Comparison of ENCODE assay signal across 14 cellular contexts in the genomic region with DNA sequence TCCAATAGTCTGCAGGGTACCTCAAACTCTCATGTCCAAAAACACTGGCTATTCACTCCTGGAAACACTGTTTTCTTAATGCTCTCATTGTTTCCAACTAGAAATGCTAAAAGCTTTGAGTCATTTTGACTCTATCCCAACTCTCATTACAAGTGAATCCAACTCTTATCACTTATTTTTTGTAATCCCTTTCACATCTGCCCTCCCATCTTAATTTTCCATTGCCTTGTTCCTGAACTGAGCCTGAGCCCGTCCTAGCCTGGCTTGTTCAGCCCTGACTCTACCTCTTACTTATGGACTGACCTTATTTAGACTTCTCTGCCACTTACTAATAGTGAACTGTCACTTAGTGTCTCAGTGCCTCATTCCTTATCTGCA. TPM values are rescaled to one million over a fixed set of nuclear protein-coding genes. Genes with fewer than 3 reads are reported as not detected.
DNase-seq lines count a peak whose midpoint lies in the region; ATAC-seq and TF ChIP-seq lines count a peak whose summit lies in the region.
"Had no signal": no experiment of that assay in that cellular context is flagged by ENCODE, and none has a peak within 500 bp of the region (broad histone marks: within the 10 kb centered on the region; RNA-seq: fewer than 3 reads in every experiment).

No MANE protein-coding gene starts in this region.

- DNase-seq in SK-N-SH: no peak
- peak; percentile 64 to 89 for DNase-seq in fibroblast of lung (ENCODE audit: low read depth in 2 of 2)
- DNase-seq in omental fat pad (ENCODE audit: low spot score): no peak
- DNase-seq in vagina (ENCODE audit: extremely low spot score in 2 of 2): no peak
- no peak for DNase-seq in NAMALWA (ENCODE audit: low spot score)
- DNase-seq: activated CD4-positive, alpha-beta T cell treated with anti-CD3 and anti-CD28 coated beads for 36 hours; central memory CD4-positive, alpha-beta T cell; DMS53; foreskin melanocyte; NCI-H1048; NCI-H524; right lobe of liver had no signal

- CTCF ChIA-PET in SK-N-SH (lab: Yijun Ruan, JAX): interaction anchor here (1.7 to 3.7 kb wide), 2 partner anchors 12 to 80 kb away, joined by 3 to 20 read pairs; no protein-coding TSS in a partner anchor

- POLR2A ChIA-PET in SK-N-SH (lab: Yijun Ruan, JAX): interaction anchor here (1.1 kb wide), 1 partner anchor 260 kb away, joined by 3 read pairs; no protein-coding TSS in a partner anchor

- TF ChIP-seq CTCF in SK-N-SH (IDR thresholded peaks at IDR 0.05): no peak
- TF ChIP-seq CTCF in fibroblast of lung (conservative IDR thresholded peaks at IDR 0.05 in 1 of 2, IDR thresholded peaks at IDR 0.05 in 1 of 2; ENCODE audit: low read depth in 1 of 2, low read length in 2 of 2): no peak
- no peak for TF ChIP-seq CTCF in omental fat pad (IDR thresholded peaks at IDR 0.05)
- no peak for TF ChIP-seq CTCF in vagina (IDR thresholded peaks at IDR 0.05)

- no peak overlapping the region for H3K9ac ChIP-seq in SK-N-SH
- no peak overlapping the region for H3K9ac ChIP-seq in fibroblast of lung (ENCODE audit: insufficient read depth, low read length)

- peak overlapping the region; percentile 1; the same call in 1 of the 2 replicates for H3K4me2 ChIP-seq in SK-N-SH
- H3K4me2 ChIP-seq in fibroblast of lung (ENCODE audit: extremely low read depth, insufficient read depth, low read length): no peak overlapping the region

- peaks cover 17% of the 10 kb centered on the region for H3F3A ChIP-seq in SK-N-SH (replicated peaks; ENCODE audit: insufficient read depth)

- H2AFZ ChIP-seq in SK-N-SH (ENCODE audit: low read depth) (no peak overlapping the region; the same call in 1 of the 2 replicates), fibroblast of lung (ENCODE audit: low read length) (no peak overlapping the region)

- H3K4me1 ChIP-seq in SK-N-SH (ENCODE audit: control insufficient read depth in 1 of 2, insufficient read depth in 2 of 2, low read depth in 1 of 2, low read length in 1 of 2) (peaks cover 0 to 47% of the 10 kb centered on the region in 2 experiments; a peak in 2 of 4 replicates), fibroblast of lung (ENCODE audit: control insufficient read depth, extremely low read depth, insufficient read depth, low read length) (peaks cover 18% of the 10 kb centered on the region), vagina (peaks cover 47% of the 10 kb centered on the region)

- no peaks in the 10 kb centered on the region for H3K9me2 ChIP-seq in SK-N-SH

- no peaks in the 10 kb centered on the region for H3K27me3 ChIP-seq in SK-N-SH (ENCODE audit: insufficient read depth)
- no peaks in the 10 kb centered on the region for H3K27me3 ChIP-seq in fibroblast of lung (ENCODE audit: control insufficient read depth, insufficient read depth, low read length)
- H3K27me3 ChIP-seq in vagina: no peaks in the 10 kb centered on the region
- H3K27me3 ChIP-seq: right lobe of liver had no signal

- H3K4me3 ChIP-seq in SK-N-SH (ENCODE audit: low read depth in 2 of 2, low read length in 1 of 2) (no peak overlapping the region), fibroblast of lung (replicated peaks in 1 of 4; ENCODE audit: control extremely low read depth in 1 of 4, insufficient read depth in 1 of 4, low read depth in 3 of 4, low read length in 4 of 4) (no peak overlapping the region), vagina (no peak overlapping the region)
- H3K4me3 ChIP-seq: right lobe of liver had no signal

- TF ChIP-seq EP300 in SK-N-SH (IDR thresholded peaks at IDR 0.05; ENCODE audit: borderline replicate concordance in 1 of 2, low read depth in 1 of 2, low read length in 1 of 2): no peak

- H3K9me3 ChIP-seq in SK-N-SH (no peaks in the 10 kb centered on the region), fibroblast of lung (ENCODE audit: control insufficient read depth, insufficient read depth, low read depth, low read length) (no peaks in the 10 kb centered on the region), vagina (no peaks in the 10 kb centered on the region)
- H3K9me3 ChIP-seq: right lobe of liver had no signal

- intact Hi-C loops in vagina (cut with DNase I): no loop called here

- H3K79me2 ChIP-seq in SK-N-SH (ENCODE audit: insufficient read depth) (no peaks in the 10 kb centered on the region), fibroblast of lung (ENCODE audit: control insufficient read depth, insufficient read depth, low read length) (no peaks in the 10 kb centered on the region)

- no peaks in the 10 kb centered on the region for H4K20me1 ChIP-seq in SK-N-SH (ENCODE audit: insufficient read depth)
- H4K20me1 ChIP-seq in fibroblast of lung (ENCODE audit: control insufficient read depth, extremely low read depth, insufficient read depth, low read length): no peaks in the 10 kb centered on the region

- TF ChIP-seq RAD21 in SK-N-SH (IDR thresholded peaks at IDR 0.05; ENCODE audit: low read length): no peak

- H3K36me3 ChIP-seq in SK-N-SH (replicated peaks in 1 of 2; ENCODE audit: control insufficient read depth in 1 of 2, insufficient read depth in 2 of 2, low read length in 1 of 2) (no peaks in the 10 kb centered on the region), fibroblast of lung (ENCODE audit: control insufficient read depth, insufficient read depth, low read length) (no peaks in the 10 kb centered on the region), vagina (no peaks in the 10 kb centered on the region)
- H3K36me3 ChIP-seq: right lobe of liver had no signal

- ATAC-seq in omental fat pad (ENCODE audit: low FRiP score) (peak; percentile 51), HG02870 (IDR thresholded peaks at IDR 0.05; ENCODE audit: unreplicated experiment) (no peak), HG02642 (IDR thresholded peaks at IDR 0.05; ENCODE audit: poor library complexity, unreplicated experiment) (no peak)
- ATAC-seq: activated CD4-positive, alpha-beta T cell treated with anti-CD3 and anti-CD28 coated beads for 36 hours; right lobe of liver had no signal

- H3K27ac ChIP-seq in SK-N-SH (ENCODE audit: low read depth in 2 of 2, low read length in 1 of 2) (peak overlapping the region in 1 of 2 experiments; percentile 68; a peak in 2 of 4 replicates), fibroblast of lung (ENCODE audit: insufficient read depth, low read length) (no peak overlapping the region), vagina (peak overlapping the region; percentile 59)

- 55% methylated on average over 1 of the region's 1 CpG for WGBS in SK-N-SH (ENCODE audit: low lambda C conversion rate)

- TF ChIP-seq POLR2A in vagina (IDR thresholded peaks at IDR 0.05): no peak

TF ChIP-seq in SK-N-SH, 30 proteins besides CTCF, POLR2A, EP300 and RAD21:
- no peak for TF ChIP-seq GATA2 (CRISPR knock-in tag; IDR thresholded peaks at IDR 0.05)

RNA-seq across cellular contexts. Expression of a gene that starts 56.7 kb away (rescaled TPM):
- 0.13 TPM in 2 replicates for polyA plus RNA-seq in SK-N-SH (2012; rRNA removed)
- polyA plus RNA-seq in SK-N-SH (2012; cell fraction: cytosol; rRNA removed): 0.10 and 0.14 TPM in 2 replicates
- polyA plus RNA-seq in SK-N-SH (2012; cell fraction: nucleus; rRNA removed): 0.05 and 0.10 TPM in 2 replicates
- total RNA-seq in fibroblast of lung: under 0.01 TPM in 2 replicates
- polyA plus RNA-seq in fibroblast of lung: 0.26 and 0.46 TPM in 2 replicates
- 0.07 and 0.30 TPM in 2 replicates for polyA plus RNA-seq in fibroblast of lung (2012)
- polyA minus RNA-seq in fibroblast of lung (ENCODE audit: low replicate concordance): 0.56 TPM in 1 of 2 replicates, not detected in the other
- 1 to 10 TPM in 3 of 4 donors, under 1 TPM in 1; 0.72 to 5.8 (median 3.0) TPM for total RNA-seq in omental fat pad
- 3.7 TPM for total RNA-seq in vagina
- total RNA-seq: activated CD4-positive, alpha-beta T cell treated with anti-CD3 and anti-CD28 coated beads for 36 hours had no signal

Comparison
In these comparisons a context has a peak if more than half of its experiments do, and no peak if none do; other contexts are left out.
1. DNase-seq: peak in fibroblast of lung (2 of 2); none in SK-N-SH (single experiment), omental fat pad (single experiment), vagina (0 of 2) and NAMALWA (single experiment).